11 cellular contexts compared by ENCODE assay signal in the genomic region with DNA sequence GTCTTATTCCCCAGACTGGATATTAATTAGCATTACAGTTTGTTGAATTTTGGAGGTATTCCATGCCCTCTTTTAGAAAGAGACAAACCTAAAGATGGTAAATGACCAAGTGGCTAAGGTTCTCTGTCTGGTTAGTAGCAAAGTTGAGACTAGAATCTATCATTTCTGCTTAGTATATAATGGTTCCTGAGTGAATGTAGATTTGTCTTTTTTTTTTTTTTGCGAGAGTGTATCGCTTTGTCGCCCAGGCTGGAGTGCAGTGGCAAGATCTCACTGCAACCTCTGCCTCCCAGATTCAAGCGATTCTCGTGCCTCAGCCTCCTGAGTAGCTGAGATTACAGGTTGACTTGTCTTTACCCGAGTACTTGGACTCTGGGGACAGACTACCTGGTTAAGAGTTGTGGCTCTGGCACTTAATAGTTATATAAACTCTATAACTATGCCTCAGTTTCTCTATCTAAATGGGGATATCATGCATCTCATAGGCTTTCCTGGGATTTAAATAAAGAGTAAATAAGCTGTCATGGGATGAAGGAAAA. TPM values are rescaled to one million over a fixed set of nuclear protein-coding genes. Genes with fewer than 3 reads are reported as not detected.
A peak's percentile ranks its signal among the peaks of the same experiment; 100 is the strongest.
DNase-seq lines count a peak whose midpoint lies in the region; ATAC-seq and TF ChIP-seq lines count a peak whose summit lies in the region.
"Had no signal": no experiment of that assay in that cellular context is flagged by ENCODE, and none has a peak within 500 bp of the region (broad histone marks: within the 10 kb centered on the region; RNA-seq: fewer than 3 reads in every experiment).

No MANE protein-coding gene starts in this region.

- peaks cover 29% of the 10 kb centered on the region for H3K36me3 Mint-ChIP-seq in nephron progenitor cell (ENCODE audit: low read depth)

- intact Hi-C loops in mammary epithelial cell (cut with micrococcal nuclease): loop anchor here (2.0 to 10.0 kb wide), 4 partner anchors 53 to 251 kb away; a partner anchor contains a TSS

- ATAC-seq in GM21619 (IDR thresholded peaks at IDR 0.05; ENCODE audit: unreplicated experiment) (no peak), omental fat pad (ENCODE audit: low FRiP score) (no peak)

- H3K4me3 ChIP-seq in MG63: peak overlapping the region; percentile 99
- H3K4me3 ChIP-seq in mammary epithelial cell (replicated peaks in 1 of 3; ENCODE audit: insufficient read depth in 1 of 3, low read depth in 2 of 3, low read length in 3 of 3): peak overlapping the region in 2 of 3 experiments; percentile 66 to 100

- peak overlapping the region; percentile 98 for H3K4me2 ChIP-seq in mammary epithelial cell (ENCODE audit: insufficient read depth, low read depth, low read length)

- H3K9me3 Mint-ChIP-seq in nephron progenitor cell: peaks cover 3% of the 10 kb centered on the region

- no peaks in the 10 kb centered on the region for H3K27me3 ChIP-seq in MG63
- no peaks in the 10 kb centered on the region for H3K27me3 ChIP-seq in mammary epithelial cell (ENCODE audit: insufficient read depth, low read length)

- DNase-seq in DMS 273 (lab: John Stamatoyannopoulos, UW; ENCODE audit: unreplicated experiment) (peak; percentile 21), DMS 273 treated with DMSO at 0.1 percent for 48 hours (lab: John Stamatoyannopoulos, UW) (no peak), MG63 (no peak), mammary epithelial cell (no peak), nephron progenitor cell (no peak), inferior parietal cortex (ENCODE audit: extremely low spot score) (no peak), omental fat pad (ENCODE audit: low spot score) (no peak)
- DNase-seq: activated CD4-positive, CD25-positive, alpha-beta regulatory T cell; NCI-H524 treated with DMSO at 0.1 percent for 48 hours had no signal

- peaks cover 24% of the 10 kb centered on the region for H3K4me1 ChIP-seq in mammary epithelial cell (ENCODE audit: insufficient read depth, low read length)

- peaks cover 36% of the 10 kb centered on the region for H3K4me1 Mint-ChIP-seq in nephron progenitor cell

- H3K27ac ChIP-seq in mammary epithelial cell (ENCODE audit: insufficient read depth, low read depth, low read length): peak overlapping the region; percentile 86
- H3K27ac ChIP-seq: 22Rv1 had no signal

- CTCF ChIA-PET in mammary epithelial cell (lab: Charles Lee; ENCODE audit: low non-redundant PET): no interaction called here

- peak overlapping the region; percentile 98 for H3K4me3 Mint-ChIP-seq in nephron progenitor cell

- in situ Hi-C loops in mammary epithelial cell (cut with MboI; ENCODE audit: low sequenced_read_pairs in 2 of 2): no loop called here

- H3K27ac Mint-ChIP-seq in nephron progenitor cell: no peak overlapping the region

- H3K9me3 ChIP-seq in MG63: no peaks in the 10 kb centered on the region
- H3K9me3 ChIP-seq in mammary epithelial cell (replicated peaks; ENCODE audit: insufficient read depth, low read length): no peaks in the 10 kb centered on the region

- H3K9ac ChIP-seq in mammary epithelial cell (ENCODE audit: insufficient read depth, low read length): peak overlapping the region; percentile 66

- H4K20me1 ChIP-seq in mammary epithelial cell (ENCODE audit: insufficient read depth, low read length): no peaks in the 10 kb centered on the region

- BruUV-seq in mammary epithelial cell (replicated peaks; lab: Mats Ljungman, UMichigan): no TSS peak

- dilution Hi-C loops in mammary epithelial cell (cut with HindIII; ENCODE audit: low sequenced_read_pairs): no loop called here

- H3K36me3 ChIP-seq in MG63 (peaks cover 16% of the 10 kb centered on the region), mammary epithelial cell (ENCODE audit: insufficient read depth, low read length) (no peaks in the 10 kb centered on the region)

- no peak for TF ChIP-seq CTCF in mammary epithelial cell (conservative IDR thresholded peaks at IDR 0.05 in 1 of 2, IDR thresholded peaks at IDR 0.05 in 1 of 2; ENCODE audit: extremely low read depth in 1 of 2, insufficient read depth in 1 of 2, low read depth in 1 of 2, low read length in 2 of 2)
- TF ChIP-seq CTCF in nephron progenitor cell (IDR thresholded peaks at IDR 0.05): no peak
- TF ChIP-seq CTCF in omental fat pad (IDR thresholded peaks at IDR 0.05): no peak

- WGBS in mammary epithelial cell (ENCODE audit: low coverage, missing lambda C conversion rate): 95% methylated on average over 6 of the region's 6 CpGs

- H3K79me2 ChIP-seq in mammary epithelial cell (ENCODE audit: insufficient read depth, low read length): peaks cover 75% of the 10 kb centered on the region

- no peaks in the 10 kb centered on the region for H3K27me3 Mint-ChIP-seq in nephron progenitor cell (ENCODE audit: low read depth, poor library complexity)

- H2AFZ ChIP-seq in mammary epithelial cell (ENCODE audit: low read depth, low read length): no peak overlapping the region

RNA-seq across cellular contexts. Expression of a gene that starts 2.7 kb away (rescaled TPM):
- total RNA-seq in MG63 (2014; rRNA removed; shearing (Covaris generic); ENCODE audit: low replicate concordance): 6.9 and 7.1 TPM in 2 replicates
- 10 to 100 TPM in 1 of 2 donors, 1 to 10 TPM in 1; 8.7 to 17.8 TPM for total RNA-seq in mammary epithelial cell
- 6.6 TPM for polyA plus RNA-seq in mammary epithelial cell
- 2.5 TPM for polyA minus RNA-seq in mammary epithelial cell
- 10 to 100 TPM in 3 of 4 donors, 1 to 10 TPM in 1; 8.9 to 20.7 (median 14.2) TPM for total RNA-seq in omental fat pad

RNA-seq across cellular contexts. Expression of a gene that starts 50.4 kb away (rescaled TPM):
- total RNA-seq in MG63 (2014; rRNA removed; shearing (Covaris generic); ENCODE audit: low replicate concordance): 13.4 and 14.0 TPM in 2 replicates
- total RNA-seq in mammary epithelial cell: 10 to 100 TPM in 1 of 2 donors, 1 to 10 TPM in 1; 8.7 to 12.7 TPM
- polyA plus RNA-seq in mammary epithelial cell: 8.6 TPM
- polyA minus RNA-seq in mammary epithelial cell: 5.9 TPM
- 10 to 100 TPM in 1 of 4 donors, 1 to 10 TPM in 3; 6.6 to 14.3 (median 8.2) TPM for total RNA-seq in omental fat pad
